Comparison of ENCODE assay signal across 1 cellular context in genomic region chr14:69573205-69573840, GRCh38.
TF ChIP-seq lines count a peak whose summit lies in the region.

No MANE protein-coding gene starts in this region.

TF ChIP-seq in A549, 52 proteins besides CTCF, POLR2A, EP300 and RAD21 (continued from another document):
- TF ChIP-seq NFE2L2 (conservative IDR thresholded peaks at IDR 0.05; ENCODE audit: low read length) (no peak), CBX8 (IDR thresholded peaks at IDR 0.05) (no peak)
- TF ChIP-seq, protein P1, sequence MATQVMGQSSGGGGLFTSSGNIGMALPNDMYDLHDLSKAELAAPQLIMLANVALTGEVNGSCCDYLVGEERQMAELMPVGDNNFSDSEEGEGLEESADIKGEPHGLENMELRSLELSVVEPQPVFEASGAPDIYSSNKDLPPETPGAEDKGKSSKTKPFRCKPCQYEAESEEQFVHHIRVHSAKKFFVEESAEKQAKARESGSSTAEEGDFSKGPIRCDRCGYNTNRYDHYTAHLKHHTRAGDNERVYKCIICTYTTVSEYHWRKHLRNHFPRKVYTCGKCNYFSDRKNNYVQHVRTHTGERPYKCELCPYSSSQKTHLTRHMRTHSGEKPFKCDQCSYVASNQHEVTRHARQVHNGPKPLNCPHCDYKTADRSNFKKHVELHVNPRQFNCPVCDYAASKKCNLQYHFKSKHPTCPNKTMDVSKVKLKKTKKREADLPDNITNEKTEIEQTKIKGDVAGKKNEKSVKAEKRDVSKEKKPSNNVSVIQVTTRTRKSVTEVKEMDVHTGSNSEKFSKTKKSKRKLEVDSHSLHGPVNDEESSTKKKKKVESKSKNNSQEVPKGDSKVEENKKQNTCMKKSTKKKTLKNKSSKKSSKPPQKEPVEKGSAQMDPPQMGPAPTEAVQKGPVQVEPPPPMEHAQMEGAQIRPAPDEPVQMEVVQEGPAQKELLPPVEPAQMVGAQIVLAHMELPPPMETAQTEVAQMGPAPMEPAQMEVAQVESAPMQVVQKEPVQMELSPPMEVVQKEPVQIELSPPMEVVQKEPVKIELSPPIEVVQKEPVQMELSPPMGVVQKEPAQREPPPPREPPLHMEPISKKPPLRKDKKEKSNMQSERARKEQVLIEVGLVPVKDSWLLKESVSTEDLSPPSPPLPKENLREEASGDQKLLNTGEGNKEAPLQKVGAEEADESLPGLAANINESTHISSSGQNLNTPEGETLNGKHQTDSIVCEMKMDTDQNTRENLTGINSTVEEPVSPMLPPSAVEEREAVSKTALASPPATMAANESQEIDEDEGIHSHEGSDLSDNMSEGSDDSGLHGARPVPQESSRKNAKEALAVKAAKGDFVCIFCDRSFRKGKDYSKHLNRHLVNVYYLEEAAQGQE (IDR thresholded peaks at IDR 0.05) = no peak
